ENCODE assay signal across 1 cellular context in the genomic region with DNA sequence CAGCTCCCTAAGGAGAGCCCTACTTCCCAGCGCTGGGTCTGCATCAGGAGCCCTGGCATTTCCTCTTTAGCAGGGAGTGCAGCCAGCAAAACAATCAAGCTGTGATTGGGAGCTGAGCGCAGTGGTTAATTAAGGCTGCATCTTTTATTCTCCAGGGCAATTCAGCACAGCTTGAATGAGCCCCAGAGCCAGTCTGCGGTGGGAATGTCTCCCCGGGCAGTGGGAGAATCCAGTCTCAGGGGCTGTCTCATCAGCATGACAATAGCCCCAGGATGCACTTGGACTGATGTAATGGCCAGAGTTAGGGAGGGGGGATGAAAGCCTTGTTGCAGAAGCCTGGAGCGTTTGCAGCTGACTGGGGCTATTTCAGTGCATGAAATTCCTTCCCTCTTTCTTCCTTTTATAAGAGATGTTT.
TF ChIP-seq lines count a peak whose summit lies in the region.

No MANE protein-coding gene starts in this region.

TF ChIP-seq in WTC11, 78 proteins besides CTCF, POLR2A, EP300 and RAD21 (continued from another document):
- TF ChIP-seq, protein P1, sequence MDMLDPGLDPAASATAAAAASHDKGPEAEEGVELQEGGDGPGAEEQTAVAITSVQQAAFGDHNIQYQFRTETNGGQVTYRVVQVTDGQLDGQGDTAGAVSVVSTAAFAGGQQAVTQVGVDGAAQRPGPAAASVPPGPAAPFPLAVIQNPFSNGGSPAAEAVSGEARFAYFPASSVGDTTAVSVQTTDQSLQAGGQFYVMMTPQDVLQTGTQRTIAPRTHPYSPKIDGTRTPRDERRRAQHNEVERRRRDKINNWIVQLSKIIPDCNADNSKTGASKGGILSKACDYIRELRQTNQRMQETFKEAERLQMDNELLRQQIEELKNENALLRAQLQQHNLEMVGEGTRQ (CRISPR knock-in tag; IDR thresholded peaks at IDR 0.05): 0 out of 2 replicates have a peak, but pooled peaks have one; percentile 20
- TF ChIP-seq, protein P2, sequence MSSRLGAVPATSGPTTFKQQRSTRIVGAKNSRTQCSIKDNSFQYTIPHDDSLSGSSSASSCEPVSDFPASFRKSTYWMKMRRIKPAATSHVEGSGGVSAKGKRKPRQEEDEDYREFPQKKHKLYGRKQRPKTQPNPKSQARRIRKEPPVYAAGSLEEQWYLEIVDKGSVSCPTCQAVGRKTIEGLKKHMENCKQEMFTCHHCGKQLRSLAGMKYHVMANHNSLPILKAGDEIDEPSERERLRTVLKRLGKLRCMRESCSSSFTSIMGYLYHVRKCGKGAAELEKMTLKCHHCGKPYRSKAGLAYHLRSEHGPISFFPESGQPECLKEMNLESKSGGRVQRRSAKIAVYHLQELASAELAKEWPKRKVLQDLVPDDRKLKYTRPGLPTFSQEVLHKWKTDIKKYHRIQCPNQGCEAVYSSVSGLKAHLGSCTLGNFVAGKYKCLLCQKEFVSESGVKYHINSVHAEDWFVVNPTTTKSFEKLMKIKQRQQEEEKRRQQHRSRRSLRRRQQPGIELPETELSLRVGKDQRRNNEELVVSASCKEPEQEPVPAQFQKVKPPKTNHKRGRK (CRISPR knock-in tag; IDR thresholded peaks at IDR 0.05; ENCODE audit: borderline replicate concordance): no peak
- TF ChIP-seq, protein P3, sequence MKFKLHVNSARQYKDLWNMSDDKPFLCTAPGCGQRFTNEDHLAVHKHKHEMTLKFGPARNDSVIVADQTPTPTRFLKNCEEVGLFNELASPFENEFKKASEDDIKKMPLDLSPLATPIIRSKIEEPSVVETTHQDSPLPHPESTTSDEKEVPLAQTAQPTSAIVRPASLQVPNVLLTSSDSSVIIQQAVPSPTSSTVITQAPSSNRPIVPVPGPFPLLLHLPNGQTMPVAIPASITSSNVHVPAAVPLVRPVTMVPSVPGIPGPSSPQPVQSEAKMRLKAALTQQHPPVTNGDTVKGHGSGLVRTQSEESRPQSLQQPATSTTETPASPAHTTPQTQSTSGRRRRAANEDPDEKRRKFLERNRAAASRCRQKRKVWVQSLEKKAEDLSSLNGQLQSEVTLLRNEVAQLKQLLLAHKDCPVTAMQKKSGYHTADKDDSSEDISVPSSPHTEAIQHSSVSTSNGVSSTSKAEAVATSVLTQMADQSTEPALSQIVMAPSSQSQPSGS (CRISPR knock-in tag; IDR thresholded peaks at IDR 0.05; ENCODE audit: borderline replicate concordance, low read depth): no peak
- TF ChIP-seq, protein P4, sequence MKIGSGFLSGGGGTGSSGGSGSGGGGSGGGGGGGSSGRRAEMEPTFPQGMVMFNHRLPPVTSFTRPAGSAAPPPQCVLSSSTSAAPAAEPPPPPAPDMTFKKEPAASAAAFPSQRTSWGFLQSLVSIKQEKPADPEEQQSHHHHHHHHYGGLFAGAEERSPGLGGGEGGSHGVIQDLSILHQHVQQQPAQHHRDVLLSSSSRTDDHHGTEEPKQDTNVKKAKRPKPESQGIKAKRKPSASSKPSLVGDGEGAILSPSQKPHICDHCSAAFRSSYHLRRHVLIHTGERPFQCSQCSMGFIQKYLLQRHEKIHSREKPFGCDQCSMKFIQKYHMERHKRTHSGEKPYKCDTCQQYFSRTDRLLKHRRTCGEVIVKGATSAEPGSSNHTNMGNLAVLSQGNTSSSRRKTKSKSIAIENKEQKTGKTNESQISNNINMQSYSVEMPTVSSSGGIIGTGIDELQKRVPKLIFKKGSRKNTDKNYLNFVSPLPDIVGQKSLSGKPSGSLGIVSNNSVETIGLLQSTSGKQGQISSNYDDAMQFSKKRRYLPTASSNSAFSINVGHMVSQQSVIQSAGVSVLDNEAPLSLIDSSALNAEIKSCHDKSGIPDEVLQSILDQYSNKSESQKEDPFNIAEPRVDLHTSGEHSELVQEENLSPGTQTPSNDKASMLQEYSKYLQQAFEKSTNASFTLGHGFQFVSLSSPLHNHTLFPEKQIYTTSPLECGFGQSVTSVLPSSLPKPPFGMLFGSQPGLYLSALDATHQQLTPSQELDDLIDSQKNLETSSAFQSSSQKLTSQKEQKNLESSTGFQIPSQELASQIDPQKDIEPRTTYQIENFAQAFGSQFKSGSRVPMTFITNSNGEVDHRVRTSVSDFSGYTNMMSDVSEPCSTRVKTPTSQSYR (CRISPR knock-in tag; IDR thresholded peaks at IDR 0.05): no peak
- TF ChIP-seq ATF1 (CRISPR knock-in tag; IDR thresholded peaks at IDR 0.05) (no peak), ZNF423 (CRISPR knock-in tag; IDR thresholded peaks at IDR 0.05) (peak; percentile 69; the same call in 1 of the 2 replicates), ZNF317 (CRISPR knock-in tag; IDR thresholded peaks at IDR 0.05; ENCODE audit: borderline replicate concordance, low read depth) (no peak), EMX1 (CRISPR knock-in tag; IDR thresholded peaks at IDR 0.05) (no peak), GRHL2 (CRISPR knock-in tag; IDR thresholded peaks at IDR 0.05; ENCODE audit: insufficient replicate concordance, severe bottlenecking) (no peak), ZBTB21 (CRISPR knock-in tag; IDR thresholded peaks at IDR 0.05; ENCODE audit: borderline replicate concordance) (0 out of 2 replicates have a peak, but pooled peaks have one; percentile 34), GABPB1 (CRISPR knock-in tag; IDR thresholded peaks at IDR 0.05) (no peak), FOXK1 (CRISPR knock-in tag; IDR thresholded peaks at IDR 0.05) (peak; percentile 66; the same call in 1 of the 2 replicates)
